ENCODE assay signal across 17 cellular contexts in the genomic region with DNA sequence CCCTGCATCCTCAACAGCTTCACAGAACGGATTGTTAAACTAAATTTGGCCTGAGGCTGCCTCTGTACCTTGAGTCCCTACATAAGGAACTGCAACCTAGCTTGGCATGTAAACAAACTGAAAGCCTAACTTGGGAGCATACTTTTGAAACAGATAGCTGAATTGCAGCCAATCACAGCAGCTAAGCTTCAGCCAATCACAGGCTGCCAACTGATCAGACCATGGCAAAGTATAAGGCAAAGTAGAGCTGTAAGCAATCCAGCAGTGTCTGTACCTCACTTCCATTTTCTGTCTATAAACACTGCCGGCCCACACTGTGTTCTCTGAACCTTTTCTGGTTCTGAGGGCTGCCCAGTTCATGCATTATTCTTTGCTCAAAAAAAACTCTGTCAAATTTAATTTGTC. TPM values are rescaled to one million over a fixed set of nuclear protein-coding genes. Genes with fewer than 3 reads are reported as not detected.
DNase-seq lines count a peak whose midpoint lies in the region; ATAC-seq and TF ChIP-seq lines count a peak whose summit lies in the region.
"Had no signal": no experiment of that assay in that cellular context is flagged by ENCODE, and none has a peak within 500 bp of the region (broad histone marks: within the 10 kb centered on the region; RNA-seq: fewer than 3 reads in every experiment).

No MANE protein-coding gene starts in this region.

- H3K4me1 ChIP-seq in iPS-20b (ENCODE audit: insufficient read depth, low read length), result no peaks in the 10 kb centered on the region; the same call in 1 of the 2 replicates
- H3K4me1 ChIP-seq: A549, Caco-2, upper lobe of right lung had no signal

- H3K4me2 ChIP-seq in SU-DHL-6 (ENCODE audit: low read depth, low read length, poor library complexity, severe bottlenecking), result no peak overlapping the region
- H3K4me2 ChIP-seq: A549 had no signal

- no peaks in the 10 kb centered on the region for H3K79me2 ChIP-seq in SU-DHL-6 (ENCODE audit: insufficient read depth, low read length)

- H3K4me3 ChIP-seq in Jurkat, Clone E6-1 (ENCODE audit: low read length), result no peak overlapping the region
- H3K4me3 ChIP-seq in SU-DHL-6 (ENCODE audit: insufficient read depth, low read length, poor library complexity, severe bottlenecking) (no peak overlapping the region), iPS-20b (ENCODE audit: low read length) (no peak overlapping the region)
- H3K4me3 ChIP-seq: A549, cardiac muscle cell, GM23248, upper lobe of right lung had no signal

- no peaks in the 10 kb centered on the region for H3F3A ChIP-seq in SU-DHL-6 (ENCODE audit: insufficient read depth)

- no peak overlapping the region for H3K27ac ChIP-seq in SU-DHL-6 (ENCODE audit: low read depth, low read length)
- H3K27ac ChIP-seq in iPS-20b (ENCODE audit: low read length), result peak overlapping the region; percentile 17
- H3K27ac ChIP-seq: A549, cardiac muscle cell, GM23248, upper lobe of right lung had no signal

- no peaks in the 10 kb centered on the region for H3K9me3 ChIP-seq in SU-DHL-6 (ENCODE audit: insufficient read depth, low read length)
- H3K9me3 ChIP-seq in iPS-20b (ENCODE audit: insufficient read depth, low read depth, low read length), result no peaks in the 10 kb centered on the region
- H3K9me3 ChIP-seq: A549, Caco-2, upper lobe of right lung had no signal

- no peaks in the 10 kb centered on the region for H3K27me3 ChIP-seq in SU-DHL-6 (ENCODE audit: low read length)
- H3K27me3 ChIP-seq in iPS-20b (ENCODE audit: insufficient read depth, low read length), result no peaks in the 10 kb centered on the region
- H3K27me3 ChIP-seq: cardiac muscle cell, upper lobe of right lung had no signal

- no peak for ATAC-seq in HG03342 (IDR thresholded peaks at IDR 0.05; ENCODE audit: unreplicated experiment)
- ATAC-seq: upper lobe of right lung had no signal

- no peaks in the 10 kb centered on the region for H3K36me3 ChIP-seq in SU-DHL-6 (ENCODE audit: low read length)
- H3K36me3 ChIP-seq in iPS-20b (ENCODE audit: insufficient read depth, low read depth, low read length), result no peaks in the 10 kb centered on the region
- H3K36me3 ChIP-seq: cardiac muscle cell, upper lobe of right lung had no signal

- H4K20me1 ChIP-seq in SU-DHL-6 (ENCODE audit: low read depth, low read length), result no peaks in the 10 kb centered on the region

- H3K9ac ChIP-seq in SU-DHL-6 (ENCODE audit: low read length) (no peak overlapping the region), iPS-20b (ENCODE audit: low read depth, low read length) (peak overlapping the region; percentile 39; the same call in 1 of the 2 replicates)
- H3K9ac ChIP-seq: GM23248 had no signal

- TF ChIP-seq CTCF in SU-DHL-6 (IDR thresholded peaks at IDR 0.05; ENCODE audit: insufficient read depth, low read length, poor library complexity, severe bottlenecking), result no peak

- no peaks in the 10 kb centered on the region for H3K9me2 ChIP-seq in SU-DHL-6 (replicated peaks; ENCODE audit: insufficient read depth, low read length)

- H2AFZ ChIP-seq in SU-DHL-6 (ENCODE audit: low read depth, low read length, severe bottlenecking), result peak overlapping the region; percentile 46
- H2AFZ ChIP-seq: GM23248 had no signal

- DNase-seq in DMS53 (lab: John Stamatoyannopoulos, UW), result peak; percentile 13
- no peak for DNase-seq in DMS53 treated with DMSO at 0.1 percent for 48 hours (lab: John Stamatoyannopoulos, UW; ENCODE audit: unreplicated experiment)
- peak; percentile 32 for DNase-seq in Jurkat, Clone E6-1 (ENCODE audit: low read depth, low spot score)
- no peak for DNase-seq in stimulated activated CD4-positive, alpha-beta T cell treated with anti-CD3 and anti-CD28 coated beads, Interleukin-2, amount 100 ng/mL, for 24 hours
- DNase-seq in stimulated activated CD4-positive, alpha-beta T cell treated with anti-CD3 and anti-CD28 coated beads, Interleukin-2, amount 100 ng/mL, for 48 hours, result no peak
- DNase-seq: activated CD4-positive, alpha-beta memory T cell treated with anti-CD3 and anti-CD28 coated beads, Interleukin-2, amount 10 ng/mL, durations not matched to agents 7 days and 5 days; activated naive CD4-positive, alpha-beta T cell; GM23248; NCI-H2029; nucleus accumbens; upper lobe of right lung had no signal

RNA-seq across cellular contexts. Expression of gene ZNF483, which starts 8.9 kb away (rescaled TPM):
- polyA plus RNA-seq in Jurkat, Clone E6-1 (2012; ENCODE audit: insufficient read depth, insufficient read length), result 1.1 TPM

RNA-seq across cellular contexts. Expression of gene ECPAS, which starts 31.9 kb away (rescaled TPM):
- 23.7 TPM for polyA plus RNA-seq in Jurkat, Clone E6-1 (2012; ENCODE audit: insufficient read depth, insufficient read length)

Comparison
In these comparisons a context has a peak if more than half of its experiments do, and no peak if none do; other contexts are left out.
1. DNase-seq: peak in DMS53 (single experiment) and Jurkat, Clone E6-1 (single experiment); none in DMS53 treated with DMSO at 0.1 percent for 48 hours (single experiment), stimulated activated CD4-positive, alpha-beta T cell treated with anti-CD3 and anti-CD28 coated beads, Interleukin-2, amount 100 ng/mL, for 24 hours (0 of 2) and stimulated activated CD4-positive, alpha-beta T cell treated with anti-CD3 and anti-CD28 coated beads, Interleukin-2, amount 100 ng/mL, for 48 hours (0 of 2).